9 cellular contexts compared by ENCODE assay signal in the genomic region with DNA sequence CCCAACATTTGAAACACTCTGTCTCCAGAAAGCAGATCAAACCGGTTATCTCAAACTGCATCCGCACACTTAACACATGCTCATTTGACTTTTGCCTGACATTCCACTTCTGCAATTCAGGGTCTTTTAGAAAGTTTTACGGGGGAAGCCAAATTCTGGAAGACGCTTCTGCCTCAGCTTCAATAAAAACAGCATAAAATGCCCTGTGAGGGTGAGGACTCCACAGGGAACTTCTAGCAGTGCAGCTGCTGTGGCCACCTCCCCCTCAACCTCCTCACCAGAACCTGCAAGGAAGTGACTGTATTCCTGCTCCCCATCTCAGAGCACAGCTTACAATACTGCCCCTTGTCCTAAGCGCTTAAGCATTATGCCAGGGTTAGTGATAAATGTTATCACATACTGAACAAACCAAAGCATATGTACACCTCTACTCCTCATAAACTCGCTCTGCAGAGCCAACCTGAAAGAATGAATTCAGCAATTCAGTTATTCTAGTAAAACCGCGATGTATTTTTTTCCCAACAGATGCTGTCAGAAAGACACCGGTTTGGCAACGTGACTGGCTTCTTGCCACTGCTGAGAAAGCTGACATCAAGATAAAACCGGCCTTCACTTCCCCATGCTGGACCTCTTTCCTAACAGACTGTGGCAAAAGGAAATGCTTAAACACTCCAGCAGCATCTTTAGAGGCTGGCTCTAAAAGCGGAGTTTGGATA. TPM values are rescaled to one million over a fixed set of nuclear protein-coding genes. Genes with fewer than 3 reads are reported as not detected.
DNase-seq lines count a peak whose midpoint lies in the region; ATAC-seq and TF ChIP-seq lines count a peak whose summit lies in the region.
"Had no signal": no experiment of that assay in that cellular context is flagged by ENCODE, and none has a peak within 500 bp of the region (broad histone marks: within the 10 kb centered on the region; RNA-seq: fewer than 3 reads in every experiment).

No MANE protein-coding gene starts in this region.

- no peak overlapping the region for H3K4me3 ChIP-seq in KMS-11 (IDR thresholded peaks at IDR 0.05; ENCODE audit: insufficient read depth, low read depth, low read length)
- no peak overlapping the region for H3K4me3 ChIP-seq in right atrium auricular region
- no peak overlapping the region for H3K4me3 ChIP-seq in WERI-Rb-1 (ENCODE audit: low read depth, low read length)

- peak overlapping the region; percentile 32; the same call in 1 of the 2 replicates for H3K9ac ChIP-seq in KMS-11

- H3K27ac ChIP-seq in KMS-11 (peak overlapping the region; percentile 71), right atrium auricular region (no peak overlapping the region), WERI-Rb-1 (no peak overlapping the region)

- no peaks in the 10 kb centered on the region for H3K27me3 Mint-ChIP-seq in WTC11 (ENCODE audit: low read depth)

- H3K27ac Mint-ChIP-seq in WTC11: peak overlapping the region; percentile 1; the same call in 1 of the 2 replicates

- in situ Hi-C loops in ACHN (cut with HindIII; ENCODE audit: low pct_ligation_motif_present, low pct_unique_long_range_greater_than_20kb, low sequenced_read_pairs): no loop called here

- H3K36me3 Mint-ChIP-seq in WTC11: peaks cover 19% of the 10 kb centered on the region

- H3K9me3 ChIP-seq in right atrium auricular region: no peaks in the 10 kb centered on the region
- no peaks in the 10 kb centered on the region for H3K9me3 ChIP-seq in WERI-Rb-1 (ENCODE audit: severe bottlenecking)

- no peaks in the 10 kb centered on the region for H3K9me3 Mint-ChIP-seq in WTC11

- H4K20me1 ChIP-seq in KMS-11 (ENCODE audit: insufficient read depth): no peaks in the 10 kb centered on the region

- TF ChIP-seq CTCF in KMS-11 (conservative IDR thresholded peaks at IDR 0.05; ENCODE audit: low read depth, low read length): no peak
- no peak for TF ChIP-seq CTCF in WTC11 (IDR thresholded peaks at IDR 0.05)
- TF ChIP-seq CTCF in right atrium auricular region (IDR thresholded peaks at IDR 0.05): no peak
- no peak for TF ChIP-seq CTCF in WERI-Rb-1 (IDR thresholded peaks at IDR 0.05; ENCODE audit: low read depth, low read length)
- no peak for TF ChIP-seq CTCF in GM10266 (IDR thresholded peaks at IDR 0.05; ENCODE audit: control insufficient read depth, insufficient read depth, low read depth, missing control alignments)

- no peaks in the 10 kb centered on the region for H3K79me2 ChIP-seq in KMS-11 (ENCODE audit: insufficient read depth, low read depth)

- DNase-seq in WTC11 (ENCODE audit: low spot score) (no peak), right atrium auricular region (ENCODE audit: low spot score) (peak; percentile 63), smooth muscle cell of the brain vasculature (ENCODE audit: low read depth, low spot score) (peak; percentile 28), WERI-Rb-1 (no peak), ACHN (no peak), GM10266 (ENCODE audit: extremely low spot score) (no peak)
- DNase-seq: NCI-H446 had no signal

- H3K4me1 ChIP-seq in KMS-11 (ENCODE audit: low read depth, poor library complexity, severe bottlenecking) (peaks cover 61% of the 10 kb centered on the region), right atrium auricular region (no peaks in the 10 kb centered on the region)

- POLR2A ChIA-PET in WTC11 (lab: Charles Lee): no interaction called here

- H3K4me3 Mint-ChIP-seq in WTC11: no peak overlapping the region

- H3K27me3 ChIP-seq in KMS-11 (ENCODE audit: insufficient read depth, low read depth) (no peaks in the 10 kb centered on the region), right atrium auricular region (no peaks in the 10 kb centered on the region), WERI-Rb-1 (ENCODE audit: insufficient read depth, low read depth, severe bottlenecking) (no peaks in the 10 kb centered on the region)

- H3K4me1 Mint-ChIP-seq in WTC11: peaks cover 38% of the 10 kb centered on the region

- H3K4me2 ChIP-seq in KMS-11: peak overlapping the region; percentile 48; the same call in 1 of the 2 replicates

- peak overlapping the region; percentile 22; the same call in 1 of the 2 replicates for H2AFZ ChIP-seq in KMS-11 (ENCODE audit: low read depth)

- CTCF ChIA-PET in WTC11 (lab: Charles Lee): interaction anchor here (1.1 kb wide), 2 partner anchors 42 to 182 kb away, joined by 3 to 4 read pairs; no protein-coding TSS in a partner anchor

- ATAC-seq in WTC11: no peak
- ATAC-seq in HG03196 (IDR thresholded peaks at IDR 0.05; ENCODE audit: unreplicated experiment): no peak

- H3K36me3 ChIP-seq in KMS-11 (ENCODE audit: insufficient read depth) (no peaks in the 10 kb centered on the region), right atrium auricular region (peaks cover 14% of the 10 kb centered on the region), WERI-Rb-1 (no peaks in the 10 kb centered on the region; the same call in 1 of the 2 replicates)

TF ChIP-seq in WTC11, 78 proteins besides CTCF, POLR2A, EP300 and RAD21:
- TF ChIP-seq TEAD1 (CRISPR knock-in tag; IDR thresholded peaks at IDR 0.05): no peak
- TF ChIP-seq FOXP1 (CRISPR knock-in tag; IDR thresholded peaks at IDR 0.05; ENCODE audit: borderline replicate concordance): no peak
- TF ChIP-seq TCF7 (CRISPR knock-in tag; IDR thresholded peaks at IDR 0.05; ENCODE audit: low read depth): no peak
- TF ChIP-seq OVOL2 (CRISPR knock-in tag; IDR thresholded peaks at IDR 0.05; ENCODE audit: borderline replicate concordance): no peak
- TF ChIP-seq FOXK1 (CRISPR knock-in tag; IDR thresholded peaks at IDR 0.05): no peak
- TF ChIP-seq, protein P1, sequence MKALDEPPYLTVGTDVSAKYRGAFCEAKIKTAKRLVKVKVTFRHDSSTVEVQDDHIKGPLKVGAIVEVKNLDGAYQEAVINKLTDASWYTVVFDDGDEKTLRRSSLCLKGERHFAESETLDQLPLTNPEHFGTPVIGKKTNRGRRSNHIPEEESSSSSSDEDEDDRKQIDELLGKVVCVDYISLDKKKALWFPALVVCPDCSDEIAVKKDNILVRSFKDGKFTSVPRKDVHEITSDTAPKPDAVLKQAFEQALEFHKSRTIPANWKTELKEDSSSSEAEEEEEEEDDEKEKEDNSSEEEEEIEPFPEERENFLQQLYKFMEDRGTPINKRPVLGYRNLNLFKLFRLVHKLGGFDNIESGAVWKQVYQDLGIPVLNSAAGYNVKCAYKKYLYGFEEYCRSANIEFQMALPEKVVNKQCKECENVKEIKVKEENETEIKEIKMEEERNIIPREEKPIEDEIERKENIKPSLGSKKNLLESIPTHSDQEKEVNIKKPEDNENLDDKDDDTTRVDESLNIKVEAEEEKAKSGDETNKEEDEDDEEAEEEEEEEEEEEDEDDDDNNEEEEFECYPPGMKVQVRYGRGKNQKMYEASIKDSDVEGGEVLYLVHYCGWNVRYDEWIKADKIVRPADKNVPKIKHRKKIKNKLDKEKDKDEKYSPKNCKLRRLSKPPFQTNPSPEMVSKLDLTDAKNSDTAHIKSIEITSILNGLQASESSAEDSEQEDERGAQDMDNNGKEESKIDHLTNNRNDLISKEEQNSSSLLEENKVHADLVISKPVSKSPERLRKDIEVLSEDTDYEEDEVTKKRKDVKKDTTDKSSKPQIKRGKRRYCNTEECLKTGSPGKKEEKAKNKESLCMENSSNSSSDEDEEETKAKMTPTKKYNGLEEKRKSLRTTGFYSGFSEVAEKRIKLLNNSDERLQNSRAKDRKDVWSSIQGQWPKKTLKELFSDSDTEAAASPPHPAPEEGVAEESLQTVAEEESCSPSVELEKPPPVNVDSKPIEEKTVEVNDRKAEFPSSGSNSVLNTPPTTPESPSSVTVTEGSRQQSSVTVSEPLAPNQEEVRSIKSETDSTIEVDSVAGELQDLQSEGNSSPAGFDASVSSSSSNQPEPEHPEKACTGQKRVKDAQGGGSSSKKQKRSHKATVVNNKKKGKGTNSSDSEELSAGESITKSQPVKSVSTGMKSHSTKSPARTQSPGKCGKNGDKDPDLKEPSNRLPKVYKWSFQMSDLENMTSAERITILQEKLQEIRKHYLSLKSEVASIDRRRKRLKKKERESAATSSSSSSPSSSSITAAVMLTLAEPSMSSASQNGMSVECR (CRISPR knock-in tag; IDR thresholded peaks at IDR 0.05; ENCODE audit: borderline replicate concordance): no peak
- TF ChIP-seq JUN (CRISPR knock-in tag; IDR thresholded peaks at IDR 0.05): no peak
- TF ChIP-seq ZNF232 (CRISPR knock-in tag; IDR thresholded peaks at IDR 0.05): no peak
- TF ChIP-seq, protein P2, sequence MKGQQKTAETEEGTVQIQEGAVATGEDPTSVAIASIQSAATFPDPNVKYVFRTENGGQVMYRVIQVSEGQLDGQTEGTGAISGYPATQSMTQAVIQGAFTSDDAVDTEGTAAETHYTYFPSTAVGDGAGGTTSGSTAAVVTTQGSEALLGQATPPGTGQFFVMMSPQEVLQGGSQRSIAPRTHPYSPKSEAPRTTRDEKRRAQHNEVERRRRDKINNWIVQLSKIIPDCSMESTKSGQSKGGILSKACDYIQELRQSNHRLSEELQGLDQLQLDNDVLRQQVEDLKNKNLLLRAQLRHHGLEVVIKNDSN (CRISPR knock-in tag; IDR thresholded peaks at IDR 0.05): no peak
- TF ChIP-seq, protein P3, sequence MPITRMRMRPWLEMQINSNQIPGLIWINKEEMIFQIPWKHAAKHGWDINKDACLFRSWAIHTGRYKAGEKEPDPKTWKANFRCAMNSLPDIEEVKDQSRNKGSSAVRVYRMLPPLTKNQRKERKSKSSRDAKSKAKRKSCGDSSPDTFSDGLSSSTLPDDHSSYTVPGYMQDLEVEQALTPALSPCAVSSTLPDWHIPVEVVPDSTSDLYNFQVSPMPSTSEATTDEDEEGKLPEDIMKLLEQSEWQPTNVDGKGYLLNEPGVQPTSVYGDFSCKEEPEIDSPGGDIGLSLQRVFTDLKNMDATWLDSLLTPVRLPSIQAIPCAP (CRISPR knock-in tag; IDR thresholded peaks at IDR 0.05): no peak
- no peak for TF ChIP-seq NR2C2 (CRISPR knock-in tag; IDR thresholded peaks at IDR 0.05)
- TF ChIP-seq, protein P4, sequence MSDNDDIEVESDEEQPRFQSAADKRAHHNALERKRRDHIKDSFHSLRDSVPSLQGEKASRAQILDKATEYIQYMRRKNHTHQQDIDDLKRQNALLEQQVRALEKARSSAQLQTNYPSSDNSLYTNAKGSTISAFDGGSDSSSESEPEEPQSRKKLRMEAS (CRISPR knock-in tag; IDR thresholded peaks at IDR 0.05): no peak
- TF ChIP-seq GABPB1 (CRISPR knock-in tag; IDR thresholded peaks at IDR 0.05): no peak

RNA-seq across cellular contexts. Expression of a gene that starts 52.2 kb away (rescaled TPM):
- total RNA-seq in WTC11 (2021) (15.8 to 18.9 TPM (median 17.9 TPM) in 3 replicates), right atrium auricular region (1 to 10 TPM; 4.3 TPM)

RNA-seq across cellular contexts. Expression of a gene that starts 55.1 kb away (rescaled TPM):
- total RNA-seq in WTC11 (2021): 30.7 to 35.5 TPM (median 31.4 TPM) in 3 replicates
- total RNA-seq in right atrium auricular region: 10 to 100 TPM; 12.3 to 16.2 TPM

Comparison
In these comparisons a context has a peak if more than half of its experiments do, and no peak if none do; other contexts are left out.
1. DNase-seq: peak in right atrium auricular region (single experiment) and smooth muscle cell of the brain vasculature (single experiment); none in WTC11 (single experiment), WERI-Rb-1 (single experiment), ACHN (single experiment) and GM10266 (single experiment).